ENCODE assay signal across 1 cellular context in the genomic region with DNA sequence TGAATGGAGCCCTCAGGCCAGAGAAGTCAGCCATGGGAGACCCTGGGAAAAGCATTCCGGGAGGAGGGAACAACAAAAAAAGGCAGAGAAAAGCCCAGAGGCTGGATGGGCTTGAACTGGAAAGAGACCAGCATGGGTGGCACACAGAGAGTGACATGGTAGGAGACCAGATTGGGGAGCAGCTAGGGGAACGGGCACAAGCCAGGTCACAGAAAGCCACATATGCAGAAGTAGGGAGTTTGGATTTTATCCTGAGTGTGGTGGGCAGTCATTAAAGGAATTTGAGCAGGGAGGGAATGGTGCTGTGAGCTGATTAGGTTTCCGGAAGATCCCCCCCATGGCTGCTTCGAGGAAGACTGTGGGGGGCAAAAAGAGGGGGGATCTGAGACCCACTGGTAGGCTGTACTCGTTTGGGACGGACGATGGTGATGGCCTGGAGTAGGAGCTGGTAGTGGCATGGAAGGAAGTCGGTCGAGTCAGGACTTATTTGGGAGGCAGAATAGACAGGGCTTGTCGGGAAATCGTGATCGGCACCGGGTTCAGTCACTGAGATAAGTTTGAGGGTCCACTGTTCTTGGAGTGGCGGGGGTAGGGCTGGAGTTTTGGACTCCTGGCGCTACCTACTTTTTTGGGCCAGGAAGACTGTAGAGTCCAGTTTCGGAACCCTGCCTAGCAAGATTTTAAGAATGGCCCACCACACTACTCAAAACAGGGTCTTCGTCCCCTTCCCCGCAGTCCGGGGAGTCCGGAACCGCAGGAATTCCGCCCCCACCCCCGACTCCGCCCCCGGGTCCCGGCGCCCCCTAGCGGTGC.
TF ChIP-seq lines count a peak whose summit lies in the region.

No MANE protein-coding gene starts in this region.

TF ChIP-seq in K562, 482 proteins besides CTCF, POLR2A, EP300 and RAD21 (continued from another document and continues in another):
- TF ChIP-seq, protein P1, sequence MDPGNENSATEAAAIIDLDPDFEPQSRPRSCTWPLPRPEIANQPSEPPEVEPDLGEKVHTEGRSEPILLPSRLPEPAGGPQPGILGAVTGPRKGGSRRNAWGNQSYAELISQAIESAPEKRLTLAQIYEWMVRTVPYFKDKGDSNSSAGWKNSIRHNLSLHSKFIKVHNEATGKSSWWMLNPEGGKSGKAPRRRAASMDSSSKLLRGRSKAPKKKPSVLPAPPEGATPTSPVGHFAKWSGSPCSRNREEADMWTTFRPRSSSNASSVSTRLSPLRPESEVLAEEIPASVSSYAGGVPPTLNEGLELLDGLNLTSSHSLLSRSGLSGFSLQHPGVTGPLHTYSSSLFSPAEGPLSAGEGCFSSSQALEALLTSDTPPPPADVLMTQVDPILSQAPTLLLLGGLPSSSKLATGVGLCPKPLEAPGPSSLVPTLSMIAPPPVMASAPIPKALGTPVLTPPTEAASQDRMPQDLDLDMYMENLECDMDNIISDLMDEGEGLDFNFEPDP (CRISPR knock-in tag; IDR thresholded peaks at IDR 0.05), result no peak
- no peak for TF ChIP-seq EGR1 (conservative IDR thresholded peaks at IDR 0.05)
- no peak for TF ChIP-seq CREBBP (IDR thresholded peaks at IDR 0.05; ENCODE audit: low read depth, low read length)
- TF ChIP-seq E2F3 (CRISPR knock-in tag; IDR thresholded peaks at IDR 0.05), result no peak
- TF ChIP-seq TBP (optimal IDR thresholded peaks at IDR 0.05; ENCODE audit: low read depth, low read length), result no peak
- TF ChIP-seq MBD2 (IDR thresholded peaks at IDR 0.05; ENCODE audit: borderline replicate concordance, low read depth), result no peak
- TF ChIP-seq MEF2A (IDR thresholded peaks at IDR 0.05; ENCODE audit: control insufficient read depth, low read depth, low read length), result no peak
- TF ChIP-seq CTBP1 (IDR thresholded peaks at IDR 0.05; ENCODE audit: borderline replicate concordance), result no peak; the same call in 1 of the 2 replicates
- no peak for TF ChIP-seq PTTG1 (tag; IDR thresholded peaks at IDR 0.05; ENCODE audit: low read depth)
- TF ChIP-seq ZNF780A (CRISPR knock-in tag; IDR thresholded peaks at IDR 0.05), result no peak
- TF ChIP-seq TSC22D4 (tag; IDR thresholded peaks at IDR 0.05), result no peak
- no peak for TF ChIP-seq IFI16 (CRISPR knock-in tag; IDR thresholded peaks at IDR 0.05)
- TF ChIP-seq MTA1 (IDR thresholded peaks at IDR 0.05; ENCODE audit: borderline replicate concordance), result no peak
- 0 out of 2 replicates have a peak, but pooled peaks have one; percentile 10 for TF ChIP-seq CREM (IDR thresholded peaks at IDR 0.05; ENCODE audit: low read depth)
- TF ChIP-seq, protein P2, sequence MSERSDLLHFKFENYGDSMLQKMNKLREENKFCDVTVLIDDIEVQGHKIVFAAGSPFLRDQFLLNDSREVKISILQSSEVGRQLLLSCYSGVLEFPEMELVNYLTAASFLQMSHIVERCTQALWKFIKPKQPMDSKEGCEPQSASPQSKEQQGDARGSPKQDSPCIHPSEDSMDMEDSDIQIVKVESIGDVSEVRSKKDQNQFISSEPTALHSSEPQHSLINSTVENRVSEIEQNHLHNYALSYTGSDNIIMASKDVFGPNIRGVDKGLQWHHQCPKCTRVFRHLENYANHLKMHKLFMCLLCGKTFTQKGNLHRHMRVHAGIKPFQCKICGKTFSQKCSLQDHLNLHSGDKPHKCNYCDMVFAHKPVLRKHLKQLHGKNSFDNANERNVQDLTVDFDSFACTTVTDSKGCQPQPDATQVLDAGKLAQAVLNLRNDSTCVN (CRISPR knock-in tag; IDR thresholded peaks at IDR 0.05), result 0 out of 2 replicates have a peak, but pooled peaks have one; percentile 22
- TF ChIP-seq ARHGAP35 (IDR thresholded peaks at IDR 0.05; ENCODE audit: partially characterized antibody), result no peak
- TF ChIP-seq PHB (CRISPR knock-in tag; IDR thresholded peaks at IDR 0.05), result no peak
- TF ChIP-seq SIX5 (IDR thresholded peaks at IDR 0.05; ENCODE audit: borderline replicate concordance in 1 of 2, insufficient read depth in 1 of 2, low read depth in 1 of 2, low read length in 2 of 2), result no peak
- no peak for TF ChIP-seq PTRF (tag; IDR thresholded peaks at IDR 0.05)
- no peak for TF ChIP-seq BCL6 (CRISPR knock-in tag; IDR thresholded peaks at IDR 0.05)
- TF ChIP-seq, protein P3, sequence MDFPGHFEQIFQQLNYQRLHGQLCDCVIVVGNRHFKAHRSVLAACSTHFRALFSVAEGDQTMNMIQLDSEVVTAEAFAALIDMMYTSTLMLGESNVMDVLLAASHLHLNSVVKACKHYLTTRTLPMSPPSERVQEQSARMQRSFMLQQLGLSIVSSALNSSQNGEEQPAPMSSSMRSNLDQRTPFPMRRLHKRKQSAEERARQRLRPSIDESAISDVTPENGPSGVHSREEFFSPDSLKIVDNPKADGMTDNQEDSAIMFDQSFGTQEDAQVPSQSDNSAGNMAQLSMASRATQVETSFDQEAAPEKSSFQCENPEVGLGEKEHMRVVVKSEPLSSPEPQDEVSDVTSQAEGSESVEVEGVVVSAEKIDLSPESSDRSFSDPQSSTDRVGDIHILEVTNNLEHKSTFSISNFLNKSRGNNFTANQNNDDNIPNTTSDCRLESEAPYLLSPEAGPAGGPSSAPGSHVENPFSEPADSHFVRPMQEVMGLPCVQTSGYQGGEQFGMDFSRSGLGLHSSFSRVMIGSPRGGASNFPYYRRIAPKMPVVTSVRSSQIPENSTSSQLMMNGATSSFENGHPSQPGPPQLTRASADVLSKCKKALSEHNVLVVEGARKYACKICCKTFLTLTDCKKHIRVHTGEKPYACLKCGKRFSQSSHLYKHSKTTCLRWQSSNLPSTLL (IDR thresholded peaks at IDR 0.05), result no peak
- TF ChIP-seq ETV6 (IDR thresholded peaks at IDR 0.05; ENCODE audit: borderline replicate concordance in 1 of 2, low read depth in 2 of 2, low read length in 1 of 2), result no peak
- TF ChIP-seq ETV6 (CRISPR knock-in tag; IDR thresholded peaks at IDR 0.05; ENCODE audit: borderline replicate concordance), result no peak
- peak in 1 of 2 experiments; percentile 70; a peak in 1 of 4 replicates for TF ChIP-seq MAZ (CRISPR knock-in tag; conservative IDR thresholded peaks at IDR 0.05 in 1 of 2, IDR thresholded peaks at IDR 0.05 in 1 of 2)
- TF ChIP-seq, protein P4, sequence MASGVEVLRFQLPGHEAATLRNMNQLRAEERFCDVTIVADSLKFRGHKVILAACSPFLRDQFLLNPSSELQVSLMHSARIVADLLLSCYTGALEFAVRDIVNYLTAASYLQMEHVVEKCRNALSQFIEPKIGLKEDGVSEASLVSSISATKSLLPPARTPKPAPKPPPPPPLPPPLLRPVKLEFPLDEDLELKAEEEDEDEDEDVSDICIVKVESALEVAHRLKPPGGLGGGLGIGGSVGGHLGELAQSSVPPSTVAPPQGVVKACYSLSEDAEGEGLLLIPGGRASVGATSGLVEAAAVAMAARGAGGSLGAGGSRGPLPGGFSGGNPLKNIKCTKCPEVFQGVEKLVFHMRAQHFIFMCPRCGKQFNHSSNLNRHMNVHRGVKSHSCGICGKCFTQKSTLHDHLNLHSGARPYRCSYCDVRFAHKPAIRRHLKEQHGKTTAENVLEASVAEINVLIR (CRISPR knock-in tag; IDR thresholded peaks at IDR 0.05), result no peak
- TF ChIP-seq, protein P5, sequence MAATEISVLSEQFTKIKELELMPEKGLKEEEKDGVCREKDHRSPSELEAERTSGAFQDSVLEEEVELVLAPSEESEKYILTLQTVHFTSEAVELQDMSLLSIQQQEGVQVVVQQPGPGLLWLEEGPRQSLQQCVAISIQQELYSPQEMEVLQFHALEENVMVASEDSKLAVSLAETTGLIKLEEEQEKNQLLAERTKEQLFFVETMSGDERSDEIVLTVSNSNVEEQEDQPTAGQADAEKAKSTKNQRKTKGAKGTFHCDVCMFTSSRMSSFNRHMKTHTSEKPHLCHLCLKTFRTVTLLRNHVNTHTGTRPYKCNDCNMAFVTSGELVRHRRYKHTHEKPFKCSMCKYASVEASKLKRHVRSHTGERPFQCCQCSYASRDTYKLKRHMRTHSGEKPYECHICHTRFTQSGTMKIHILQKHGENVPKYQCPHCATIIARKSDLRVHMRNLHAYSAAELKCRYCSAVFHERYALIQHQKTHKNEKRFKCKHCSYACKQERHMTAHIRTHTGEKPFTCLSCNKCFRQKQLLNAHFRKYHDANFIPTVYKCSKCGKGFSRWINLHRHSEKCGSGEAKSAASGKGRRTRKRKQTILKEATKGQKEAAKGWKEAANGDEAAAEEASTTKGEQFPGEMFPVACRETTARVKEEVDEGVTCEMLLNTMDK (IDR thresholded peaks at IDR 0.05; ENCODE audit: borderline replicate concordance, insufficient read depth, low read depth, low read length, poor library complexity, severe bottlenecking), result no peak
- peak; percentile 49; the same call in 1 of the 2 replicates for TF ChIP-seq TEAD4 (IDR thresholded peaks at IDR 0.05; ENCODE audit: low read length)
- no peak for TF ChIP-seq TEAD4 (CRISPR knock-in tag; IDR thresholded peaks at IDR 0.05; ENCODE audit: borderline replicate concordance)
- no peak for TF ChIP-seq IRF2 (CRISPR knock-in tag; IDR thresholded peaks at IDR 0.05)
- no peak for TF ChIP-seq HNRNPUL1 (IDR thresholded peaks at IDR 0.05; ENCODE audit: low read length)
- no peak for TF ChIP-seq HLTF (IDR thresholded peaks at IDR 0.05)
- TF ChIP-seq ZFX (CRISPR knock-in tag; IDR thresholded peaks at IDR 0.05), result no peak
- no peak for TF ChIP-seq ZNF146 (CRISPR knock-in tag; IDR thresholded peaks at IDR 0.05; ENCODE audit: unreplicated experiment)
- TF ChIP-seq, protein P6, sequence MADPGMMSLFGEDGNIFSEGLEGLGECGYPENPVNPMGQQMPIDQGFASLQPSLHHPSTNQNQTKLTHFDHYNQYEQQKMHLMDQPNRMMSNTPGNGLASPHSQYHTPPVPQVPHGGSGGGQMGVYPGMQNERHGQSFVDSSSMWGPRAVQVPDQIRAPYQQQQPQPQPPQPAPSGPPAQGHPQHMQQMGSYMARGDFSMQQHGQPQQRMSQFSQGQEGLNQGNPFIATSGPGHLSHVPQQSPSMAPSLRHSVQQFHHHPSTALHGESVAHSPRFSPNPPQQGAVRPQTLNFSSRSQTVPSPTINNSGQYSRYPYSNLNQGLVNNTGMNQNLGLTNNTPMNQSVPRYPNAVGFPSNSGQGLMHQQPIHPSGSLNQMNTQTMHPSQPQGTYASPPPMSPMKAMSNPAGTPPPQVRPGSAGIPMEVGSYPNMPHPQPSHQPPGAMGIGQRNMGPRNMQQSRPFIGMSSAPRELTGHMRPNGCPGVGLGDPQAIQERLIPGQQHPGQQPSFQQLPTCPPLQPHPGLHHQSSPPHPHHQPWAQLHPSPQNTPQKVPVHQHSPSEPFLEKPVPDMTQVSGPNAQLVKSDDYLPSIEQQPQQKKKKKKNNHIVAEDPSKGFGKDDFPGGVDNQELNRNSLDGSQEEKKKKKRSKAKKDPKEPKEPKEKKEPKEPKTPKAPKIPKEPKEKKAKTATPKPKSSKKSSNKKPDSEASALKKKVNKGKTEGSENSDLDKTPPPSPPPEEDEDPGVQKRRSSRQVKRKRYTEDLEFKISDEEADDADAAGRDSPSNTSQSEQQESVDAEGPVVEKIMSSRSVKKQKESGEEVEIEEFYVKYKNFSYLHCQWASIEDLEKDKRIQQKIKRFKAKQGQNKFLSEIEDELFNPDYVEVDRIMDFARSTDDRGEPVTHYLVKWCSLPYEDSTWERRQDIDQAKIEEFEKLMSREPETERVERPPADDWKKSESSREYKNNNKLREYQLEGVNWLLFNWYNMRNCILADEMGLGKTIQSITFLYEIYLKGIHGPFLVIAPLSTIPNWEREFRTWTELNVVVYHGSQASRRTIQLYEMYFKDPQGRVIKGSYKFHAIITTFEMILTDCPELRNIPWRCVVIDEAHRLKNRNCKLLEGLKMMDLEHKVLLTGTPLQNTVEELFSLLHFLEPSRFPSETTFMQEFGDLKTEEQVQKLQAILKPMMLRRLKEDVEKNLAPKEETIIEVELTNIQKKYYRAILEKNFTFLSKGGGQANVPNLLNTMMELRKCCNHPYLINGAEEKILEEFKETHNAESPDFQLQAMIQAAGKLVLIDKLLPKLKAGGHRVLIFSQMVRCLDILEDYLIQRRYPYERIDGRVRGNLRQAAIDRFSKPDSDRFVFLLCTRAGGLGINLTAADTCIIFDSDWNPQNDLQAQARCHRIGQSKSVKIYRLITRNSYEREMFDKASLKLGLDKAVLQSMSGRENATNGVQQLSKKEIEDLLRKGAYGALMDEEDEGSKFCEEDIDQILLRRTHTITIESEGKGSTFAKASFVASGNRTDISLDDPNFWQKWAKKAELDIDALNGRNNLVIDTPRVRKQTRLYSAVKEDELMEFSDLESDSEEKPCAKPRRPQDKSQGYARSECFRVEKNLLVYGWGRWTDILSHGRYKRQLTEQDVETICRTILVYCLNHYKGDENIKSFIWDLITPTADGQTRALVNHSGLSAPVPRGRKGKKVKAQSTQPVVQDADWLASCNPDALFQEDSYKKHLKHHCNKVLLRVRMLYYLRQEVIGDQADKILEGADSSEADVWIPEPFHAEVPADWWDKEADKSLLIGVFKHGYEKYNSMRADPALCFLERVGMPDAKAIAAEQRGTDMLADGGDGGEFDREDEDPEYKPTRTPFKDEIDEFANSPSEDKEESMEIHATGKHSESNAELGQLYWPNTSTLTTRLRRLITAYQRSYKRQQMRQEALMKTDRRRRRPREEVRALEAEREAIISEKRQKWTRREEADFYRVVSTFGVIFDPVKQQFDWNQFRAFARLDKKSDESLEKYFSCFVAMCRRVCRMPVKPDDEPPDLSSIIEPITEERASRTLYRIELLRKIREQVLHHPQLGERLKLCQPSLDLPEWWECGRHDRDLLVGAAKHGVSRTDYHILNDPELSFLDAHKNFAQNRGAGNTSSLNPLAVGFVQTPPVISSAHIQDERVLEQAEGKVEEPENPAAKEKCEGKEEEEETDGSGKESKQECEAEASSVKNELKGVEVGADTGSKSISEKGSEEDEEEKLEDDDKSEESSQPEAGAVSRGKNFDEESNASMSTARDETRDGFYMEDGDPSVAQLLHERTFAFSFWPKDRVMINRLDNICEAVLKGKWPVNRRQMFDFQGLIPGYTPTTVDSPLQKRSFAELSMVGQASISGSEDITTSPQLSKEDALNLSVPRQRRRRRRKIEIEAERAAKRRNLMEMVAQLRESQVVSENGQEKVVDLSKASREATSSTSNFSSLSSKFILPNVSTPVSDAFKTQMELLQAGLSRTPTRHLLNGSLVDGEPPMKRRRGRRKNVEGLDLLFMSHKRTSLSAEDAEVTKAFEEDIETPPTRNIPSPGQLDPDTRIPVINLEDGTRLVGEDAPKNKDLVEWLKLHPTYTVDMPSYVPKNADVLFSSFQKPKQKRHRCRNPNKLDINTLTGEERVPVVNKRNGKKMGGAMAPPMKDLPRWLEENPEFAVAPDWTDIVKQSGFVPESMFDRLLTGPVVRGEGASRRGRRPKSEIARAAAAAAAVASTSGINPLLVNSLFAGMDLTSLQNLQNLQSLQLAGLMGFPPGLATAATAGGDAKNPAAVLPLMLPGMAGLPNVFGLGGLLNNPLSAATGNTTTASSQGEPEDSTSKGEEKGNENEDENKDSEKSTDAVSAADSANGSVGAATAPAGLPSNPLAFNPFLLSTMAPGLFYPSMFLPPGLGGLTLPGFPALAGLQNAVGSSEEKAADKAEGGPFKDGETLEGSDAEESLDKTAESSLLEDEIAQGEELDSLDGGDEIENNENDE (IDR thresholded peaks at IDR 0.05; ENCODE audit: low read depth, low read length), result no peak
- no peak for TF ChIP-seq CBX3 (IDR thresholded peaks at IDR 0.05; ENCODE audit: borderline replicate concordance in 1 of 2, low read length in 2 of 2)
- TF ChIP-seq SMC3 (conservative IDR thresholded peaks at IDR 0.05; ENCODE audit: insufficient read depth, low read depth, low read length), result no peak
- TF ChIP-seq WHSC1 (IDR thresholded peaks at IDR 0.05; ENCODE audit: low read length), result no peak
- no peak for TF ChIP-seq CEBPG (CRISPR knock-in tag; IDR thresholded peaks at IDR 0.05)
- no peak for TF ChIP-seq CEBPG (tag; conservative IDR thresholded peaks at IDR 0.05 in 1 of 2, IDR thresholded peaks at IDR 0.05 in 1 of 2)
- TF ChIP-seq TAF7 (tag; IDR thresholded peaks at IDR 0.05), result no peak
- TF ChIP-seq, protein P7, sequence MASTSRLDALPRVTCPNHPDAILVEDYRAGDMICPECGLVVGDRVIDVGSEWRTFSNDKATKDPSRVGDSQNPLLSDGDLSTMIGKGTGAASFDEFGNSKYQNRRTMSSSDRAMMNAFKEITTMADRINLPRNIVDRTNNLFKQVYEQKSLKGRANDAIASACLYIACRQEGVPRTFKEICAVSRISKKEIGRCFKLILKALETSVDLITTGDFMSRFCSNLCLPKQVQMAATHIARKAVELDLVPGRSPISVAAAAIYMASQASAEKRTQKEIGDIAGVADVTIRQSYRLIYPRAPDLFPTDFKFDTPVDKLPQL (IDR thresholded peaks at IDR 0.05; ENCODE audit: extremely low read depth, insufficient read length), result no peak
